Comparison of ENCODE assay signal across 23 cellular contexts in genomic region chr12:45939759-45940158, GRCh38.
"Had no signal": no experiment of that assay in that cellular context is flagged by ENCODE, and none has a peak within 500 bp of the region (broad histone marks: within the 10 kb centered on the region; RNA-seq: fewer than 3 reads in every experiment).

No MANE protein-coding gene starts in this region.

- H2AFZ ChIP-seq: PC-9 had no signal

- ATAC-seq: activated CD8-positive, alpha-beta T cell treated with anti-CD3 and anti-CD28 coated beads for 36 hours; activated T-cell treated with anti-CD3 and anti-CD28 coated beads, Interleukin-2, amount 50 U/mL, for 72 hours; activated T-helper 17 cell treated with anti-CD3 and anti-CD28 coated beads, Interleukin-2, amount 50 U/mL, for 72 hours had no signal

- H3K4me3 Mint-ChIP-seq: activated CD4-positive, alpha-beta T cell treated with anti-CD3 and anti-CD28 coated beads, Interleukin-2, amount 10 ng/mL, durations not matched to agents 24 days and 14 days; activated CD8-positive, alpha-beta T cell treated with anti-CD3 and anti-CD28 coated beads for 36 hours; activated naive CD4-positive, alpha-beta T cell treated with anti-CD3 and anti-CD28 coated beads, Interleukin-2, amount 50 U/mL, for 24 hours; activated naive CD8-positive, alpha-beta T cell treated with anti-CD3 and anti-CD28 coated beads, Interleukin-2, amount 10 ng/mL, durations not matched to agents 7 days and 5 days; activated T-cell treated with anti-CD3 and anti-CD28 coated beads, Interleukin-2, amount 50 U/mL, for 72 hours; activated T-helper 17 cell treated with anti-CD3 and anti-CD28 coated beads, Interleukin-2, amount 50 U/mL, for 72 hours; T-helper 2 cell treated with Interferon-gamma antibody and Interleukin-4, amounts not matched to agents 5 μg/mL and 100 μg/mL, for 36 hours had no signal

- FAIRE-seq: RCC 7860, TTC549 had no signal

- H3K27ac Mint-ChIP-seq: activated CD4-positive, alpha-beta T cell treated with anti-CD3 and anti-CD28 coated beads, Interleukin-2, amount 10 ng/mL, durations not matched to agents 24 days and 14 days; activated CD8-positive, alpha-beta T cell treated with anti-CD3 and anti-CD28 coated beads for 36 hours; activated naive CD4-positive, alpha-beta T cell treated with anti-CD3 and anti-CD28 coated beads, Interleukin-2, amount 50 U/mL, for 24 hours; activated naive CD8-positive, alpha-beta T cell treated with anti-CD3 and anti-CD28 coated beads, Interleukin-2, amount 10 ng/mL, durations not matched to agents 7 days and 5 days; activated T-cell treated with anti-CD3 and anti-CD28 coated beads, Interleukin-2, amount 50 U/mL, for 72 hours; activated T-helper 17 cell treated with anti-CD3 and anti-CD28 coated beads, Interleukin-2, amount 50 U/mL, for 72 hours; T-helper 2 cell treated with Interferon-gamma antibody and Interleukin-4, amounts not matched to agents 5 μg/mL and 100 μg/mL, for 36 hours had no signal

- H3K27ac ChIP-seq: ascending aorta, PC-9 had no signal

- H3K27me3 Mint-ChIP-seq: activated CD4-positive, alpha-beta T cell treated with anti-CD3 and anti-CD28 coated beads, Interleukin-2, amount 10 ng/mL, durations not matched to agents 24 days and 14 days; activated CD8-positive, alpha-beta T cell treated with anti-CD3 and anti-CD28 coated beads for 36 hours; activated naive CD4-positive, alpha-beta T cell treated with anti-CD3 and anti-CD28 coated beads, Interleukin-2, amount 50 U/mL, for 24 hours; activated naive CD8-positive, alpha-beta T cell treated with anti-CD3 and anti-CD28 coated beads, Interleukin-2, amount 10 ng/mL, durations not matched to agents 7 days and 5 days; activated T-helper 17 cell treated with anti-CD3 and anti-CD28 coated beads, Interleukin-2, amount 50 U/mL, for 72 hours had no signal

- H3K27me3 ChIP-seq: ascending aorta had no signal

- H3K9me3 Mint-ChIP-seq: activated CD8-positive, alpha-beta T cell treated with anti-CD3 and anti-CD28 coated beads for 36 hours; activated naive CD4-positive, alpha-beta T cell treated with anti-CD3 and anti-CD28 coated beads, Interleukin-2, amount 50 U/mL, for 24 hours; activated T-helper 17 cell treated with anti-CD3 and anti-CD28 coated beads, Interleukin-2, amount 50 U/mL, for 72 hours had no signal

- H3K4me3 ChIP-seq: ascending aorta, PC-9 had no signal

- DNase-seq: activated CD4-positive, alpha-beta T cell treated with anti-CD3 and anti-CD28 coated beads, Interleukin-2, amount 10 ng/mL, durations not matched to agents 24 days and 14 days; activated CD4-positive, alpha-beta T cell treated with anti-CD3 and anti-CD28 coated beads, Interleukin-2, amount 50 U/mL, for 4 hours; activated CD8-positive, alpha-beta T cell treated with anti-CD3 and anti-CD28 coated beads for 36 hours; activated gamma-delta T cell; activated naive CD4-positive, alpha-beta T cell treated with Interleukin-2 at 50 U/mL for 16 hours; activated naive CD8-positive, alpha-beta T cell treated with anti-CD3 and anti-CD28 coated beads, Interleukin-2, amount 10 ng/mL, durations not matched to agents 7 days and 5 days; activated T-cell treated with anti-CD3 and anti-CD28 coated beads, Interleukin-2, amount 50 U/mL, for 1 hour; activated T-cell treated with anti-CD3 and anti-CD28 coated beads, Interleukin-2, amount 50 U/mL, for 72 hours; amygdala; NCI-H1436 treated with DMSO at 0.1 percent for 48 hours; NCI-H1694 treated with DMSO at 0.1 percent for 48 hours; NCI-H2029; NCI-H345; NCI-H524 treated with DMSO at 0.1 percent for 48 hours; NK-92 treated with Interleukin-12 subunit alpha and Interleukin-12 subunit beta, amount 100 ng/mL, for 24 hours; PC-9; Right ventricle myocardium superior had no signal

- H3K4me2 ChIP-seq: PC-9 had no signal

- H3K9me3 ChIP-seq: ascending aorta had no signal
